ENCODE assay signal across 10 cellular contexts in the genomic region with DNA sequence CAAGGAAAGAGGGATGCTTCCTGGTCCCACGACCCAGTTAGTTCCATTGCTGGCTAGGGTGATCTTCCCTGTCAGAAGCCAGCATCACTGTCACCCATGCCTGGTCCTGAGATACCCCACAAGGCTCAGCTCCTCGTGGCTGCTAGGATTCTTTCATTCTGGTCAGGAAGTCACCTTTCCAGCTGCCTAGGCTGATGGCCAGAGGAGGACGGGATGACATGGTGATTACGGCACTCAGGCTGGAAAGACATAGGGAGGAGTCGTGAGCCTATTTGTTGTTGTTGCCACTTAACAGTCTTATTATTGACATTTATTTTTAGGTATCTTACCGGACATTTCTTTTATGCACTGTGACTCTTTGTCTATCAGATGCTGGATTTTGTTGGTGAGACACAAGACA.
"Had no signal": no experiment of that assay in that cellular context is flagged by ENCODE, and none has a peak within 500 bp of the region (broad histone marks: within the 10 kb centered on the region; RNA-seq: fewer than 3 reads in every experiment).

No MANE protein-coding gene starts in this region.

- H3K4me1 ChIP-seq: neural progenitor cell, parathyroid adenoma had no signal

- H3K36me3 ChIP-seq: neural progenitor cell, tibial artery, vagina had no signal

- H3K4me1 Mint-ChIP-seq: mesothelial cell of epicardium had no signal

- H3K27ac Mint-ChIP-seq: activated naive CD4-positive, alpha-beta T cell treated with anti-CD3 and anti-CD28 coated beads, Interleukin-2, amount 10 ng/mL, durations not matched to agents 7 days and 5 days; mesothelial cell of epicardium; neural progenitor cell; stimulated activated memory B cell treated with anti-CD40 and anti-IgM and Interleukin-4, amounts not matched to agents 10 μg/mL and 1 μg/mL and 100 μg/mL, for 72 hours had no signal

- DNase-seq: cortex of kidney, foreskin melanocyte had no signal

- H3K9me3 Mint-ChIP-seq: activated naive CD4-positive, alpha-beta T cell treated with anti-CD3 and anti-CD28 coated beads, Interleukin-2, amount 10 ng/mL, durations not matched to agents 7 days and 5 days; central memory CD8-positive, alpha-beta T cell; mesothelial cell of epicardium; neural progenitor cell; stimulated activated memory B cell treated with anti-CD40 and anti-IgM and Interleukin-4, amounts not matched to agents 10 μg/mL and 1 μg/mL and 100 μg/mL, for 72 hours had no signal

- H3K79me2 ChIP-seq: parathyroid adenoma had no signal

- H3K9me3 ChIP-seq: tibial artery, vagina had no signal

- H3K36me3 Mint-ChIP-seq: activated naive CD4-positive, alpha-beta T cell treated with anti-CD3 and anti-CD28 coated beads, Interleukin-2, amount 10 ng/mL, durations not matched to agents 7 days and 5 days; mesothelial cell of epicardium; neural progenitor cell; stimulated activated memory B cell treated with anti-CD40 and anti-IgM and Interleukin-4, amounts not matched to agents 10 μg/mL and 1 μg/mL and 100 μg/mL, for 72 hours had no signal

- H3K27me3 ChIP-seq: tibial artery, vagina had no signal

- H3K4me3 Mint-ChIP-seq: activated naive CD4-positive, alpha-beta T cell treated with anti-CD3 and anti-CD28 coated beads, Interleukin-2, amount 10 ng/mL, durations not matched to agents 7 days and 5 days; central memory CD8-positive, alpha-beta T cell had no signal

- H3K4me3 ChIP-seq: vagina had no signal

- H3K9ac ChIP-seq: neural progenitor cell, parathyroid adenoma had no signal

- H3K27ac ChIP-seq: neural progenitor cell, parathyroid adenoma, tibial artery, vagina had no signal
